ENCODE assay signal across 1 cellular context in the genomic region with DNA sequence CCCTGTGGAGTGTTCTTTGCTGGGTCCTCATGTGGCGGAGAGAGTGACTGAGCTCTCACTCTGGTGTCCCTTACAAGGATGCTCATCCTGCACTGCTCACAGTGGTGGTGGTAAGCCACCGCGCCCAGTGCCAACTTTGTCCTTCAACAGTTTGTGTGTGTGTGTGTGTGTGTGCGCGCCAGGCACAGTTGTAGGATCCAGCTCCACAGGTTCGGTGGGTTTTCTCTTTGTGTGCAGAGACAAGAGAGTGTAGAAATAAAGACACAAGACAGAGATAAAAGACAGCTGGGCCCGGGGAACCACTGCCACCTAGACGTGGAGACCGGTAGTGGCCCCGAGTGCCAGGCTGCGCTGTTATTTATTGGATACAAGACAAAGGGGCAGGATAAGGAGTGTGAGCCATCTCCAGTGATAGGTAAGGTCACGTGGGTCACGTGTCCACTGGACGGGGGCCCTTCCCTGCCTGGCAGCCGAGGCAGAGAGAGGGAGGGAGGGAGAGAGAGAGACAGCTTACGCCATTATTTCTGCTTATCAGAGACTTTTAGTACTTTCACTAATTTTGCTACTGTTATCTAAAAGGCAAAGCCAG.
TF ChIP-seq lines count a peak whose summit lies in the region.

No MANE protein-coding gene starts in this region.

TF ChIP-seq in IMR-90, 13 proteins besides CTCF, POLR2A, EP300 and RAD21:
- TF ChIP-seq, protein P1, sequence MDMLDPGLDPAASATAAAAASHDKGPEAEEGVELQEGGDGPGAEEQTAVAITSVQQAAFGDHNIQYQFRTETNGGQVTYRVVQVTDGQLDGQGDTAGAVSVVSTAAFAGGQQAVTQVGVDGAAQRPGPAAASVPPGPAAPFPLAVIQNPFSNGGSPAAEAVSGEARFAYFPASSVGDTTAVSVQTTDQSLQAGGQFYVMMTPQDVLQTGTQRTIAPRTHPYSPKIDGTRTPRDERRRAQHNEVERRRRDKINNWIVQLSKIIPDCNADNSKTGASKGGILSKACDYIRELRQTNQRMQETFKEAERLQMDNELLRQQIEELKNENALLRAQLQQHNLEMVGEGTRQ (IDR thresholded peaks at IDR 0.05; ENCODE audit: low read depth, low read length), result 0 out of 2 replicates have a peak, but pooled peaks have one; percentile 44
